8 cellular contexts compared by ENCODE assay signal in genomic region chr14:96100171-96101064, GRCh38.
DNase-seq lines count a peak whose midpoint lies in the region; ATAC-seq and TF ChIP-seq lines count a peak whose summit lies in the region.

No MANE protein-coding gene starts in this region.

- peak; percentile 58 for ATAC-seq in GM19351 (IDR thresholded peaks at IDR 0.05; ENCODE audit: unreplicated experiment)
- peak; percentile 58 for ATAC-seq in left colon
- no peak for ATAC-seq in natural killer cell treated with Interleukin-12 subunit alpha and Interleukin-12 subunit beta and Interleukin-15 and Interleukin-18, amount 100 ng/mL, for 72 hours

- no peaks in the 10 kb centered on the region for H3K36me3 Mint-ChIP-seq in natural killer cell treated with Interleukin-12 subunit alpha and Interleukin-12 subunit beta and Interleukin-15 and Interleukin-18, amount 100 ng/mL, for 72 hours

- TF ChIP-seq CTCF in VCaP (conservative IDR thresholded peaks at IDR 0.05) (peak; percentile 93), cardiac fibroblast (IDR thresholded peaks at IDR 0.05; ENCODE audit: low read depth, low read length) (peak; percentile 83)

- H3K27ac Mint-ChIP-seq in natural killer cell treated with Interleukin-12 subunit alpha and Interleukin-12 subunit beta and Interleukin-15 and Interleukin-18, amount 100 ng/mL, for 72 hours = no peak overlapping the region

- H3K9me3 Mint-ChIP-seq in natural killer cell treated with Interleukin-12 subunit alpha and Interleukin-12 subunit beta and Interleukin-15 and Interleukin-18, amount 100 ng/mL, for 72 hours = no peaks in the 10 kb centered on the region

- peak; percentile 81 for DNase-seq in AG08395 (ENCODE audit: low spot score)
- peak; percentile 76 for DNase-seq in NCI-H2227 (lab: John Stamatoyannopoulos, UW; ENCODE audit: unreplicated experiment)
- DNase-seq in cardiac fibroblast (ENCODE audit: low read depth in 2 of 2) = peak; percentile 80 to 86
- DNase-seq in left colon = peak; percentile 65 to 84
- peak; percentile 36 to 67 (median 50) for DNase-seq in stimulated activated CD4-positive, alpha-beta T cell treated with anti-CD3 and anti-CD28 coated beads, TNF-alpha, amount 100 ng/mL, for 24 hours (ENCODE audit: low read depth in 3 of 3)
- no peak for DNase-seq in natural killer cell treated with Interleukin-12 subunit alpha and Interleukin-12 subunit beta and Interleukin-15 and Interleukin-18, amount 100 ng/mL, for 72 hours (ENCODE audit: low spot score)

- peaks cover 4 to 10% of the 10 kb centered on the region in 2 donors for H3K27me3 Mint-ChIP-seq in natural killer cell treated with Interleukin-12 subunit alpha and Interleukin-12 subunit beta and Interleukin-15 and Interleukin-18, amount 100 ng/mL, for 72 hours

- intact Hi-C loops in left colon (cut with DNase I, micrococcal nuclease) = loop anchor here (5.0 to 10.0 kb wide), 2 partner anchors 174 to 177 kb away; no protein-coding TSS in a partner anchor

- no peak overlapping the region for H3K4me3 Mint-ChIP-seq in natural killer cell treated with Interleukin-12 subunit alpha and Interleukin-12 subunit beta and Interleukin-15 and Interleukin-18, amount 100 ng/mL, for 72 hours

- H3K4me1 Mint-ChIP-seq in natural killer cell treated with Interleukin-12 subunit alpha and Interleukin-12 subunit beta and Interleukin-15 and Interleukin-18, amount 100 ng/mL, for 72 hours (ENCODE audit: low read depth in 2 of 2) = no peaks in the 10 kb centered on the region

- no peak overlapping the region for H3K27ac ChIP-seq in VCaP

- H3K4me3 ChIP-seq in cardiac fibroblast (replicated peaks in 1 of 2; ENCODE audit: low read depth in 2 of 2, low read length in 2 of 2) = no peak overlapping the region

Comparison
In these comparisons a context has a peak if more than half of its experiments do, and no peak if none do; other contexts are left out.
1. ATAC-seq: peak in GM19351 (single experiment) and left colon (single experiment); none in natural killer cell treated with Interleukin-12 subunit alpha and Interleukin-12 subunit beta and Interleukin-15 and Interleukin-18, amount 100 ng/mL, for 72 hours (0 of 2).